Comparison of ENCODE assay signal across 17 cellular contexts in the genomic region with DNA sequence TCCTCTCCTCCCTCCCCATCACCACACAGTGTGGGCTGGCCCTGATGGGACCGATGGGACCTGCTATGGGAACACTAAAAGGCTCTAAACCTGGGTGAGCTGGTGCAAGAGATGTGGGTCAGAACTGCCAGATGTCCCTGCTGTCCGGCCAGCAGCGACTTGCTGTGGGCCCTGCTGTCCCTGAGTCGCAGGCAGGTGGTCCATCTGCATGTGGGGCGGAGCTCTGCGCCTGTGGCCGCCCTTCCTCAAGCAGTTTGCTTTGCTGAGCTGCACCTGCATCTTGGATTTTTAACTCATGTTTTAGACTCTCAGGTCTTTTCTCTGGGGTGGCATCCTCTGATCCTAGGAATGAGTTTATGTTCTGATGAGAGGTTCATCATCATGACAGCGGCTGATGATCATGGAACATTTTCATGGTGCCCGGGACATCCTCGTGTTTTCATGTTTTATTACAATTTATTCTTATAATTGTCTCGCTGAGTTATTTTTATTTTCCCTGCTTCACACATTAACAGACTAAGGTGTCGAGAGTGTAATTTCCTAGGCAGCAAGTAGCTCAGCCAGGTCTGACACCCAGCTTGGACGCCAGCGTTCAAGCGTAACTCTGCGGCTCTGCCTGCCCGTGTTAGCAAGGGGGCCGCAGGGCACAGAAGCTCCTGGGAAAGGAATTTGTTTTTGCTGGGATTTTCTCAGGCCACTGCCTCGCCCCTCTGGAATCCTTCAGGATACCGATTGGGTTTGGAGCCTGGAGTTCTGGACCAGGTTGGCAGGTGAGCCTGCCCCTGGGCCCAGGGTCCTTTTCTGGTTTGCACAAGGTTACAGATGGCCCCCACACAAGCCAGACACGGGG.
DNase-seq lines count a peak whose midpoint lies in the region; ATAC-seq and TF ChIP-seq lines count a peak whose summit lies in the region.
"Had no signal": no experiment of that assay in that cellular context is flagged by ENCODE, and none has a peak within 500 bp of the region (broad histone marks: within the 10 kb centered on the region; RNA-seq: fewer than 3 reads in every experiment).

No MANE protein-coding gene starts in this region.

- no peaks in the 10 kb centered on the region for H3K9me3 ChIP-seq in Karpas-422 (ENCODE audit: low read length)
- H3K9me3 ChIP-seq: Caco-2 had no signal

- H3K4me2 ChIP-seq in Karpas-422 (ENCODE audit: low read depth, low read length, poor library complexity, severe bottlenecking), result no peak overlapping the region

- H3K27me3 ChIP-seq in Karpas-422 (ENCODE audit: low read length), result no peaks in the 10 kb centered on the region

- no peaks in the 10 kb centered on the region for H3K36me3 ChIP-seq in Karpas-422 (ENCODE audit: insufficient read depth, low read length)

- H3K4me1 Mint-ChIP-seq in nephron, result peaks cover 26% of the 10 kb centered on the region
- peaks cover 11% of the 10 kb centered on the region for H3K4me1 Mint-ChIP-seq in stimulated activated effector memory CD8-positive, alpha-beta T cell treated with anti-CD3 and anti-CD28 coated beads, Interleukin-12 subunit alpha, Interleukin-12 subunit beta, amount 100 ng/mL, for 72 hours
- H3K4me1 Mint-ChIP-seq in activated T-cell treated with anti-CD3 and anti-CD28 coated beads, Interleukin-2, amount 50 U/mL, for 24 hours (ENCODE audit: low read depth), result peaks cover 5% of the 10 kb centered on the region
- H3K4me1 Mint-ChIP-seq: B cell had no signal

- H2AFZ ChIP-seq in Karpas-422 (ENCODE audit: low read length), result no peak overlapping the region

- no peaks in the 10 kb centered on the region for H4K20me1 ChIP-seq in Karpas-422 (ENCODE audit: insufficient read depth, low read depth, low read length)

- no peaks in the 10 kb centered on the region for H3K4me1 ChIP-seq in Karpas-422 (ENCODE audit: low read length)
- H3K4me1 ChIP-seq: Caco-2 had no signal

- H3K79me2 ChIP-seq in Karpas-422 (ENCODE audit: low read length), result no peaks in the 10 kb centered on the region

- ATAC-seq in stimulated activated effector memory CD8-positive, alpha-beta T cell treated with anti-CD3 and anti-CD28 coated beads, Interleukin-12 subunit alpha, Interleukin-12 subunit beta, amount 100 ng/mL, for 72 hours, result peak; percentile 23

- H3K27ac ChIP-seq in Karpas-422 (ENCODE audit: low read length), result no peak overlapping the region
- H3K27ac ChIP-seq: 22Rv1 had no signal

- H3K4me3 Mint-ChIP-seq in nephron, result no peak overlapping the region
- H3K4me3 Mint-ChIP-seq in stimulated activated effector memory CD8-positive, alpha-beta T cell treated with anti-CD3 and anti-CD28 coated beads, Interleukin-12 subunit alpha, Interleukin-12 subunit beta, amount 100 ng/mL, for 72 hours, result no peak overlapping the region
- no peak overlapping the region for H3K4me3 Mint-ChIP-seq in activated T-cell treated with anti-CD3 and anti-CD28 coated beads, Interleukin-2, amount 50 U/mL, for 24 hours
- H3K4me3 Mint-ChIP-seq: B cell; CD4-positive, CD25-positive, alpha-beta regulatory T cell; H9 had no signal

- H3K27ac Mint-ChIP-seq in nephron, result peak overlapping the region in 2 of 3 experiments; percentile 18 to 53
- no peak overlapping the region for H3K27ac Mint-ChIP-seq in stimulated activated effector memory CD8-positive, alpha-beta T cell treated with anti-CD3 and anti-CD28 coated beads, Interleukin-12 subunit alpha, Interleukin-12 subunit beta, amount 100 ng/mL, for 72 hours
- H3K27ac Mint-ChIP-seq in activated T-cell treated with anti-CD3 and anti-CD28 coated beads, Interleukin-2, amount 50 U/mL, for 24 hours, result no peak overlapping the region
- H3K27ac Mint-ChIP-seq: B cell; CD4-positive, CD25-positive, alpha-beta regulatory T cell had no signal

- no peak for TF ChIP-seq CTCF in nephron (IDR thresholded peaks at IDR 0.05; ENCODE audit: unreplicated experiment in 3 of 3)

- DNase-seq in NCI-H146 (lab: John Stamatoyannopoulos, UW) (peak; percentile 10), NCI-H146 treated with DMSO at 0.1 percent for 48 hours (lab: John Stamatoyannopoulos, UW; ENCODE audit: unreplicated experiment) (no peak), ecto neural progenitor cell (ENCODE audit: low spot score) (peak; percentile 47), inferior parietal cortex (ENCODE audit: extremely low spot score) (no peak), Karpas-422 (no peak)
- peak in 1 of 2 donors; percentile 20 for DNase-seq in stimulated activated effector memory CD8-positive, alpha-beta T cell treated with anti-CD3 and anti-CD28 coated beads, Interleukin-12 subunit alpha, Interleukin-12 subunit beta, amount 100 ng/mL, for 72 hours (ENCODE audit: low spot score in 2 of 2)
- no peak for DNase-seq in activated T-cell treated with anti-CD3 and anti-CD28 coated beads, Interleukin-2, amount 50 U/mL, for 24 hours
- DNase-seq: Caco-2; CD4-positive, CD25-positive, alpha-beta regulatory T cell; DMS153; H9; NCI-H1930; NCI-H446 treated with DMSO at 0.1 percent for 48 hours; NK-92 treated with Interleukin-12 subunit alpha and Interleukin-12 subunit beta, amount 100 ng/mL, for 24 hours had no signal

- peaks cover 11% of the 10 kb centered on the region for H3K9me3 Mint-ChIP-seq in nephron
- H3K9me3 Mint-ChIP-seq in stimulated activated effector memory CD8-positive, alpha-beta T cell treated with anti-CD3 and anti-CD28 coated beads, Interleukin-12 subunit alpha, Interleukin-12 subunit beta, amount 100 ng/mL, for 72 hours, result no peaks in the 10 kb centered on the region
- no peaks in the 10 kb centered on the region for H3K9me3 Mint-ChIP-seq in activated T-cell treated with anti-CD3 and anti-CD28 coated beads, Interleukin-2, amount 50 U/mL, for 24 hours
- H3K9me3 Mint-ChIP-seq: H9 had no signal

- H3K36me3 Mint-ChIP-seq in nephron (ENCODE audit: low read depth), result peaks cover 12% of the 10 kb centered on the region
- no peaks in the 10 kb centered on the region for H3K36me3 Mint-ChIP-seq in stimulated activated effector memory CD8-positive, alpha-beta T cell treated with anti-CD3 and anti-CD28 coated beads, Interleukin-12 subunit alpha, Interleukin-12 subunit beta, amount 100 ng/mL, for 72 hours
- no peaks in the 10 kb centered on the region for H3K36me3 Mint-ChIP-seq in activated T-cell treated with anti-CD3 and anti-CD28 coated beads, Interleukin-2, amount 50 U/mL, for 24 hours (ENCODE audit: low read depth)
- H3K36me3 Mint-ChIP-seq: CD4-positive, CD25-positive, alpha-beta regulatory T cell had no signal

- H3K27me3 Mint-ChIP-seq in nephron (ENCODE audit: low read depth), result no peaks in the 10 kb centered on the region
- no peaks in the 10 kb centered on the region for H3K27me3 Mint-ChIP-seq in activated T-cell treated with anti-CD3 and anti-CD28 coated beads, Interleukin-2, amount 50 U/mL, for 24 hours
- H3K27me3 Mint-ChIP-seq: B cell; CD4-positive, CD25-positive, alpha-beta regulatory T cell had no signal

- H3K9me2 ChIP-seq in Karpas-422 (replicated peaks; ENCODE audit: insufficient read depth, low read length), result no peaks in the 10 kb centered on the region

- H3K9ac ChIP-seq in Karpas-422 (ENCODE audit: low read length), result no peak overlapping the region

- no peak overlapping the region for H3K4me3 ChIP-seq in Karpas-422 (ENCODE audit: low read length)

Comparison
In these comparisons a context has a peak if more than half of its experiments do, and no peak if none do; other contexts are left out.
1. DNase-seq: peak in NCI-H146 (single experiment) and ecto neural progenitor cell (single experiment); none in NCI-H146 treated with DMSO at 0.1 percent for 48 hours (single experiment), activated T-cell treated with anti-CD3 and anti-CD28 coated beads, Interleukin-2, amount 50 U/mL, for 24 hours (single experiment), inferior parietal cortex (single experiment) and Karpas-422 (single experiment).
2. H3K27ac Mint-ChIP-seq: peak in nephron (2 of 3); none in stimulated activated effector memory CD8-positive, alpha-beta T cell treated with anti-CD3 and anti-CD28 coated beads, Interleukin-12 subunit alpha, Interleukin-12 subunit beta, amount 100 ng/mL, for 72 hours (single experiment) and activated T-cell treated with anti-CD3 and anti-CD28 coated beads, Interleukin-2, amount 50 U/mL, for 24 hours (single experiment).